14 cellular contexts compared by ENCODE assay signal in genomic region chr9:129479217-129480011, GRCh38.
DNase-seq lines count a peak whose midpoint lies in the region; TF ChIP-seq lines count a peak whose summit lies in the region.
"Had no signal": no experiment of that assay in that cellular context is flagged by ENCODE, and none has a peak within 500 bp of the region (broad histone marks: within the 10 kb centered on the region; RNA-seq: fewer than 3 reads in every experiment).

No MANE protein-coding gene starts in this region.

- H3K4me3 ChIP-seq in muscle layer of duodenum (ENCODE audit: low read depth in 1 of 2, low read length in 2 of 2) (no peak overlapping the region), tibial artery (no peak overlapping the region)

- POLR2A ChIA-PET in activated CD4-positive, alpha-beta memory T cell treated with anti-CD3 and anti-CD28 coated beads, Interleukin-2, amount 10 ng/mL, durations not matched to agents 7 days and 5 days (lab: Charles Lee): interaction anchor here (0.9 to 1.5 kb wide), 2 partner anchors 19 to 20 kb away, joined by 3 read pairs; no protein-coding TSS in a partner anchor

- H3K27me3 Mint-ChIP-seq in activated CD4-positive, alpha-beta memory T cell treated with anti-CD3 and anti-CD28 coated beads, Interleukin-2, amount 10 ng/mL, durations not matched to agents 7 days and 5 days: peaks cover 26% of the 10 kb centered on the region

- CTCF ChIA-PET in activated CD4-positive, alpha-beta memory T cell treated with anti-CD3 and anti-CD28 coated beads, Interleukin-2, amount 10 ng/mL, durations not matched to agents 7 days and 5 days (lab: Charles Lee): no interaction called here

- H3K4me1 ChIP-seq in muscle layer of duodenum (ENCODE audit: control insufficient read depth in 1 of 2, insufficient read depth in 2 of 2, low read length in 2 of 2) (peaks cover 20 to 23% of the 10 kb centered on the region in 2 donors), tibial artery (peaks cover 0 to 50% (median 42%) of the 10 kb centered on the region in 4 donors)

- no peak overlapping the region for H3K27ac Mint-ChIP-seq in activated CD4-positive, alpha-beta memory T cell treated with anti-CD3 and anti-CD28 coated beads, Interleukin-2, amount 10 ng/mL, durations not matched to agents 7 days and 5 days
- H3K27ac Mint-ChIP-seq: H9, WTC11 had no signal

- intact Hi-C loops in tibial artery (cut with DNase I; ENCODE audit: low total_unique reads): loop anchor here (5.0 to 10.0 kb wide), 2 partner anchors 157 to 225 kb away; no protein-coding TSS in a partner anchor

- no peaks in the 10 kb centered on the region for H3K9me3 ChIP-seq in muscle layer of duodenum (ENCODE audit: control insufficient read depth in 1 of 2, low read length in 2 of 2)
- H3K9me3 ChIP-seq in tibial artery: no peaks in the 10 kb centered on the region

- H3K4me3 Mint-ChIP-seq in activated CD4-positive, alpha-beta memory T cell treated with anti-CD3 and anti-CD28 coated beads, Interleukin-2, amount 10 ng/mL, durations not matched to agents 7 days and 5 days: no peak overlapping the region
- H3K4me3 Mint-ChIP-seq: H9, WTC11 had no signal

- H3K27ac ChIP-seq in cingulate gyrus (ENCODE audit: low read depth, low read length) (peak overlapping the region; percentile 39), muscle layer of duodenum (ENCODE audit: low read length) (peak overlapping the region; percentile 27), tibial artery (peak overlapping the region; percentile 100), caudate nucleus (ENCODE audit: low read depth, low read length) (no peak overlapping the region)

- no peaks in the 10 kb centered on the region for H3K9me3 Mint-ChIP-seq in activated CD4-positive, alpha-beta memory T cell treated with anti-CD3 and anti-CD28 coated beads, Interleukin-2, amount 10 ng/mL, durations not matched to agents 7 days and 5 days

- H3K36me3 Mint-ChIP-seq in activated CD4-positive, alpha-beta memory T cell treated with anti-CD3 and anti-CD28 coated beads, Interleukin-2, amount 10 ng/mL, durations not matched to agents 7 days and 5 days (ENCODE audit: low read depth): no peaks in the 10 kb centered on the region

- H3K36me3 ChIP-seq in muscle layer of duodenum (ENCODE audit: control insufficient read depth in 1 of 2, insufficient read depth in 2 of 2, low read length in 2 of 2): peaks cover 0 to 10% of the 10 kb centered on the region in 2 donors
- no peaks in the 10 kb centered on the region for H3K36me3 ChIP-seq in tibial artery

- H3K27me3 ChIP-seq in muscle layer of duodenum (ENCODE audit: low read depth, low read length): no peaks in the 10 kb centered on the region
- H3K27me3 ChIP-seq in tibial artery: no peaks in the 10 kb centered on the region

- TF ChIP-seq CTCF in tibial artery (IDR thresholded peaks at IDR 0.05): no peak

- peak; percentile 21 for DNase-seq in NCI-H2227 treated with DMSO at 0.1 percent for 48 hours (lab: John Stamatoyannopoulos, UW)
- DNase-seq in NCI-H2227 (lab: John Stamatoyannopoulos, UW; ENCODE audit: unreplicated experiment): no peak
- DNase-seq in tibial artery: no peak
- DNase-seq in caudate nucleus (lab: John Stamatoyannopoulos, UW): no peak
- no peak for DNase-seq in activated naive CD4-positive, alpha-beta T cell treated with Interleukin-2 at 50 U/mL for 16 hours
- DNase-seq in activated CD4-positive, alpha-beta memory T cell treated with anti-CD3 and anti-CD28 coated beads, Interleukin-2, amount 10 ng/mL, durations not matched to agents 7 days and 5 days: no peak
- DNase-seq: activated CD8-positive, alpha-beta memory T cell treated with anti-CD3 and anti-CD28 coated beads, Interleukin-2, amount 50 U/mL, for 48 hours; DMS79; effector CD8-positive, alpha-beta T cell; H9; NCI-H1105 treated with DMSO at 0.1 percent for 48 hours had no signal

- peaks cover 19% of the 10 kb centered on the region for H3K4me1 Mint-ChIP-seq in activated CD4-positive, alpha-beta memory T cell treated with anti-CD3 and anti-CD28 coated beads, Interleukin-2, amount 10 ng/mL, durations not matched to agents 7 days and 5 days
